Comparison of ENCODE assay signal across 27 cellular contexts in genomic region chr6:118528129-118528528, GRCh38. TPM values are rescaled to one million over a fixed set of nuclear protein-coding genes. Genes with fewer than 3 reads are reported as not detected.
DNase-seq lines count a peak whose midpoint lies in the region; ATAC-seq and TF ChIP-seq lines count a peak whose summit lies in the region.
"Had no signal": no experiment of that assay in that cellular context is flagged by ENCODE, and none has a peak within 500 bp of the region (broad histone marks: within the 10 kb centered on the region; RNA-seq: fewer than 3 reads in every experiment).

No MANE protein-coding gene starts in this region.

- H3K27ac Mint-ChIP-seq in CD4-positive, CD25-positive, alpha-beta regulatory T cell = peak overlapping the region; percentile 2 to 38 (median 13)
- peak overlapping the region; percentile 18 for H3K27ac Mint-ChIP-seq in CD4-positive, alpha-beta T cell

- peaks cover 40% of the 10 kb centered on the region for H3K36me3 Mint-ChIP-seq in CD4-positive, CD25-positive, alpha-beta regulatory T cell
- H3K36me3 Mint-ChIP-seq in CD4-positive, alpha-beta T cell (ENCODE audit: low read depth) = peaks cover 61% of the 10 kb centered on the region

- no peak overlapping the region for H3K4me3 Mint-ChIP-seq in CD4-positive, CD25-positive, alpha-beta regulatory T cell
- H3K4me3 Mint-ChIP-seq in CD4-positive, alpha-beta T cell = no peak overlapping the region
- H3K4me3 Mint-ChIP-seq: CD8-positive, alpha-beta memory T cell had no signal

- H3K9me3 ChIP-seq in CD4-positive, CD25-positive, alpha-beta regulatory T cell (ENCODE audit: control insufficient read depth in 2 of 2, low read length in 2 of 2) = peaks cover 0 to 2% of the 10 kb centered on the region in 2 experiments
- H3K9me3 ChIP-seq in CD4-positive, alpha-beta T cell (ENCODE audit: control insufficient read depth, low read length) = no peaks in the 10 kb centered on the region

- no peak for ATAC-seq in CD4-positive, CD25-positive, alpha-beta regulatory T cell (ENCODE audit: low read depth in 2 of 2)
- ATAC-seq in CD4-positive, alpha-beta T cell (ENCODE audit: poor library complexity) = no peak
- ATAC-seq in GM19351 (IDR thresholded peaks at IDR 0.05; ENCODE audit: unreplicated experiment) = no peak
- ATAC-seq: Panc1 had no signal

- POLR2A ChIA-PET in CD4-positive, alpha-beta T cell (lab: Charles Lee) = no interaction called here

- no peak for DNase-seq in CD4-positive, CD25-positive, alpha-beta regulatory T cell
- no peak for DNase-seq in CD4-positive, alpha-beta T cell
- peak; percentile 18 for DNase-seq in fibroblast of peridontal ligament (ENCODE audit: extremely low read depth)
- DNase-seq in globus pallidus (ENCODE audit: low spot score) = no peak
- DNase-seq in activated CD4-positive, alpha-beta T cell treated with anti-CD3 and anti-CD28 coated beads, Interleukin-2, amount 50 U/mL, for 1 hour = no peak
- DNase-seq in hypothalamus (lab: John Stamatoyannopoulos, UW) = no peak
- DNase-seq: C1 segment of cervical spinal cord; CD8-positive, alpha-beta memory T cell; DMS 273 treated with DMSO at 0.1 percent for 48 hours; DMS79; EL; GDM1; GM23248; H7; NCI-H1048; NCI-H1417; NCI-H1694; NCI-H2029 treated with DMSO at 0.1 percent for 48 hours; NCI-H446 treated with DMSO at 0.1 percent for 48 hours; NCI-H69; SIG-M5 had no signal

- peaks cover 11% of the 10 kb centered on the region for H3K36me3 ChIP-seq in CD4-positive, CD25-positive, alpha-beta regulatory T cell (ENCODE audit: control insufficient read depth, insufficient read depth, low read length)
- no peaks in the 10 kb centered on the region for H3K36me3 ChIP-seq in rectal smooth muscle tissue (ENCODE audit: control insufficient read depth, insufficient read depth, low read length)

- CTCF ChIA-PET in CD4-positive, alpha-beta T cell (lab: Charles Lee) = no interaction called here

- no peaks in the 10 kb centered on the region for H3K27me3 ChIP-seq in CD4-positive, CD25-positive, alpha-beta regulatory T cell (ENCODE audit: control insufficient read depth, insufficient read depth, low read length)
- H3K27me3 ChIP-seq in CD4-positive, alpha-beta T cell (ENCODE audit: control insufficient read depth, insufficient read depth, low read length) = no peaks in the 10 kb centered on the region
- no peaks in the 10 kb centered on the region for H3K27me3 ChIP-seq in rectal smooth muscle tissue (ENCODE audit: control insufficient read depth, insufficient read depth, low read length)

- H3K27ac ChIP-seq in CD4-positive, CD25-positive, alpha-beta regulatory T cell (ENCODE audit: insufficient read depth, low read length, poor library complexity, severe bottlenecking) = no peak overlapping the region
- H3K27ac ChIP-seq in CD4-positive, alpha-beta T cell (ENCODE audit: low read depth, low read length) = no peak overlapping the region
- H3K27ac ChIP-seq in rectal smooth muscle tissue (ENCODE audit: low read depth, low read length) = peak overlapping the region; percentile 14
- H3K27ac ChIP-seq: GM23248, HL-60 had no signal

- H3K9ac ChIP-seq in rectal smooth muscle tissue (ENCODE audit: low read length) = no peak overlapping the region
- H3K9ac ChIP-seq: GM23248 had no signal

- H3K4me1 Mint-ChIP-seq in CD4-positive, CD25-positive, alpha-beta regulatory T cell = peaks cover 39 to 68% (median 47%) of the 10 kb centered on the region in 4 donors
- peaks cover 68% of the 10 kb centered on the region for H3K4me1 Mint-ChIP-seq in CD4-positive, alpha-beta T cell (ENCODE audit: low read depth)

- no peak for TF ChIP-seq CTCF in CD4-positive, alpha-beta T cell (IDR thresholded peaks at IDR 0.05)

- no peaks in the 10 kb centered on the region for H3K4me1 ChIP-seq in CD4-positive, CD25-positive, alpha-beta regulatory T cell (ENCODE audit: control insufficient read depth, insufficient read depth, low read length, poor library complexity, severe bottlenecking)
- peaks cover 23% of the 10 kb centered on the region for H3K4me1 ChIP-seq in rectal smooth muscle tissue (ENCODE audit: control insufficient read depth, insufficient read depth, low read length)

- H3K9me3 Mint-ChIP-seq in CD4-positive, CD25-positive, alpha-beta regulatory T cell = peaks cover 0 to 4% (median 1%) of the 10 kb centered on the region in 7 donors
- no peaks in the 10 kb centered on the region for H3K9me3 Mint-ChIP-seq in CD4-positive, alpha-beta T cell

- H3K27me3 Mint-ChIP-seq in CD4-positive, CD25-positive, alpha-beta regulatory T cell = no peaks in the 10 kb centered on the region
- no peaks in the 10 kb centered on the region for H3K27me3 Mint-ChIP-seq in CD4-positive, alpha-beta T cell
- H3K27me3 Mint-ChIP-seq: CD8-positive, alpha-beta memory T cell had no signal

- intact Hi-C loops in CD4-positive, alpha-beta T cell (cut with DNase I, micrococcal nuclease) = no loop called here

- H3K4me3 ChIP-seq in CD4-positive, CD25-positive, alpha-beta regulatory T cell (ENCODE audit: low read depth, low read length) = no peak overlapping the region
- H3K4me3 ChIP-seq in rectal smooth muscle tissue (ENCODE audit: low read length) = no peak overlapping the region
- H3K4me3 ChIP-seq: GM23248 had no signal

RNA-seq across cellular contexts. Expression of gene PLN, which starts 20.0 kb away (rescaled TPM):
- not detected for total RNA-seq in CD4-positive, CD25-positive, alpha-beta regulatory T cell
- polyA plus RNA-seq in CD4-positive, CD25-positive, alpha-beta regulatory T cell = under 1 TPM; 0.13 to 0.40 (median 0.27) TPM
- total RNA-seq in CD4-positive, alpha-beta T cell = not detected
- total RNA-seq: A673; CD8-positive, alpha-beta memory T cell; GM23248; H7; OCI-LY7 had no signal
- polyA plus RNA-seq: GM23248 had no signal
